Comparison of ENCODE assay signal across 9 cellular contexts in genomic region chr2:168210898-168211570, GRCh38. TPM values are rescaled to one million over a fixed set of nuclear protein-coding genes. Genes with fewer than 3 reads are reported as not detected.
DNase-seq lines count a peak whose midpoint lies in the region; ATAC-seq lines count a peak whose summit lies in the region.
"Had no signal": no experiment of that assay in that cellular context is flagged by ENCODE, and none has a peak within 500 bp of the region (broad histone marks: within the 10 kb centered on the region; RNA-seq: fewer than 3 reads in every experiment).

No MANE protein-coding gene starts in this region.

- H3K4me3 ChIP-seq in Karpas-422 (ENCODE audit: low read length): no peak overlapping the region

- no peak overlapping the region for H2AFZ ChIP-seq in Karpas-422 (ENCODE audit: low read length)

- intact Hi-C loops in activated CD4-positive, alpha-beta T cell treated with anti-CD3 and anti-CD28 coated beads for 36 hours (cut with DNase I, micrococcal nuclease): loop anchor here (1.0 to 5.0 kb wide), 10 partner anchors 13 to 861 kb away; no protein-coding TSS in a partner anchor
- intact Hi-C loops in left colon (cut with DNase I, micrococcal nuclease): no loop called here

- no peaks in the 10 kb centered on the region for H3K27me3 ChIP-seq in Karpas-422 (ENCODE audit: low read length)

- H3K36me3 ChIP-seq in Karpas-422 (ENCODE audit: insufficient read depth, low read length): no peaks in the 10 kb centered on the region

- no peaks in the 10 kb centered on the region for H3K9me3 ChIP-seq in Karpas-422 (ENCODE audit: low read length)

- H3K79me2 ChIP-seq in Karpas-422 (ENCODE audit: low read length): peaks cover 100% of the 10 kb centered on the region

- POLR2A ChIA-PET in activated CD4-positive, alpha-beta T cell treated with anti-CD3 and anti-CD28 coated beads for 36 hours (lab: Charles Lee): interaction anchor here (0.7 to 2.0 kb wide), 6 partner anchors 16 to 279 kb away, joined by 3 to 18 read pairs (median 3); partner anchors contain the start of gene STK39

- no peaks in the 10 kb centered on the region for H3K9me2 ChIP-seq in Karpas-422 (replicated peaks; ENCODE audit: insufficient read depth, low read length)

- no peaks in the 10 kb centered on the region for H3K27me3 Mint-ChIP-seq in activated CD4-positive, alpha-beta T cell treated with anti-CD3 and anti-CD28 coated beads for 36 hours
- H3K27me3 Mint-ChIP-seq in activated T-helper 17 cell treated with anti-CD3 and anti-CD28 coated beads, Interleukin-2, amount 50 U/mL, for 72 hours: no peaks in the 10 kb centered on the region

- H3K9me3 Mint-ChIP-seq in activated CD4-positive, alpha-beta T cell treated with anti-CD3 and anti-CD28 coated beads for 36 hours (ENCODE audit: low read depth): peaks cover 2% of the 10 kb centered on the region
- H3K9me3 Mint-ChIP-seq in activated T-helper 17 cell treated with anti-CD3 and anti-CD28 coated beads, Interleukin-2, amount 50 U/mL, for 72 hours: no peaks in the 10 kb centered on the region

- H3K9ac ChIP-seq in Karpas-422 (ENCODE audit: low read length): no peak overlapping the region

- H3K36me3 Mint-ChIP-seq in activated CD4-positive, alpha-beta T cell treated with anti-CD3 and anti-CD28 coated beads for 36 hours (ENCODE audit: low read depth): peaks cover 34% of the 10 kb centered on the region
- H3K36me3 Mint-ChIP-seq in activated T-helper 17 cell treated with anti-CD3 and anti-CD28 coated beads, Interleukin-2, amount 50 U/mL, for 72 hours (ENCODE audit: low read depth): no peaks in the 10 kb centered on the region

- peak overlapping the region; percentile 45 for H3K4me2 ChIP-seq in Karpas-422 (ENCODE audit: low read depth, low read length, poor library complexity, severe bottlenecking)

- H3K27ac Mint-ChIP-seq in activated CD4-positive, alpha-beta T cell treated with anti-CD3 and anti-CD28 coated beads for 36 hours: peak overlapping the region; percentile 99
- H3K27ac Mint-ChIP-seq in activated T-helper 17 cell treated with anti-CD3 and anti-CD28 coated beads, Interleukin-2, amount 50 U/mL, for 72 hours: peak overlapping the region; percentile 89

- no peaks in the 10 kb centered on the region for H4K20me1 ChIP-seq in Karpas-422 (ENCODE audit: insufficient read depth, low read depth, low read length)

- peak overlapping the region; percentile 29 for H3K27ac ChIP-seq in Karpas-422 (ENCODE audit: low read length)
- H3K27ac ChIP-seq: C4-2B had no signal

- CTCF ChIA-PET in activated CD4-positive, alpha-beta T cell treated with anti-CD3 and anti-CD28 coated beads for 36 hours (lab: Charles Lee): interaction anchor here (0.5 to 2.6 kb wide), 9 partner anchors 13 to 374 kb away, joined by 3 to 20 read pairs (median 4); no protein-coding TSS in a partner anchor

- peak overlapping the region; percentile 29 for H3K4me3 Mint-ChIP-seq in activated CD4-positive, alpha-beta T cell treated with anti-CD3 and anti-CD28 coated beads for 36 hours
- H3K4me3 Mint-ChIP-seq in activated T-helper 17 cell treated with anti-CD3 and anti-CD28 coated beads, Interleukin-2, amount 50 U/mL, for 72 hours: peak overlapping the region; percentile 75

- H3K4me1 Mint-ChIP-seq in activated CD4-positive, alpha-beta T cell treated with anti-CD3 and anti-CD28 coated beads for 36 hours: peaks cover 75% of the 10 kb centered on the region
- peaks cover 48% of the 10 kb centered on the region for H3K4me1 Mint-ChIP-seq in activated T-helper 17 cell treated with anti-CD3 and anti-CD28 coated beads, Interleukin-2, amount 50 U/mL, for 72 hours

- peaks cover 27% of the 10 kb centered on the region for H3K4me1 ChIP-seq in Karpas-422 (ENCODE audit: low read length)

- peak; percentile 62 for ATAC-seq in activated CD4-positive, alpha-beta T cell treated with anti-CD3 and anti-CD28 coated beads for 36 hours
- ATAC-seq in activated T-helper 17 cell treated with anti-CD3 and anti-CD28 coated beads, Interleukin-2, amount 50 U/mL, for 72 hours (replicated peaks): peak; percentile 74
- peak; percentile 81 for ATAC-seq in left colon

- DNase-seq in activated CD4-positive, alpha-beta T cell treated with anti-CD3 and anti-CD28 coated beads for 36 hours: no peak
- DNase-seq in activated CD4-positive, alpha-beta T cell treated with anti-CD3 and anti-CD28 coated beads, Interleukin-2, amount 50 U/mL, for 4 hours: no peak
- DNase-seq in Karpas-422: peak; percentile 68
- DNase-seq in left colon: no peak
- no peak for DNase-seq in midbrain (lab: John Stamatoyannopoulos, UW)
- no peak for DNase-seq in GM19240 (ENCODE audit: insufficient read length, low spot score)
- no peak for DNase-seq in stimulated activated CD4-positive, alpha-beta T cell treated with anti-CD3 and anti-CD28 coated beads, Interleukin-2, amount 100 ng/mL, for 24 hours

RNA-seq across cellular contexts. Expression of gene STK39, which starts 36.4 kb away (rescaled TPM):
- total RNA-seq in activated CD4-positive, alpha-beta T cell treated with anti-CD3 and anti-CD28 coated beads for 36 hours: 10 to 100 TPM; 42.1 to 44.5 TPM
- 30.2 and 56.9 TPM in 2 replicates for total RNA-seq in Karpas-422 (2014; rRNA removed; shearing (Covaris generic); ENCODE audit: low replicate concordance)
- total RNA-seq in activated T-helper 17 cell treated with anti-CD3 and anti-CD28 coated beads, Interleukin-2, amount 50 U/mL, for 72 hours: 10 to 100 TPM; 21.5 to 27.9 TPM
- total RNA-seq in left colon: 10 to 100 TPM; 50.4 to 53.2 TPM

Comparison
In these comparisons a context has a peak if more than half of its experiments do, and no peak if none do; other contexts are left out.
1. intact Hi-C loops: an anchor here in activated CD4-positive, alpha-beta T cell treated with anti-CD3 and anti-CD28 coated beads for 36 hours (1.0 to 5.0 kb wide); none called in left colon.